Comparison of ENCODE assay signal across 9 cellular contexts in genomic region chr11:73306977-73307322, GRCh38. TPM values are rescaled to one million over a fixed set of nuclear protein-coding genes. Genes with fewer than 3 reads are reported as not detected.
A peak's percentile ranks its signal among the peaks of the same experiment; 100 is the strongest.
DNase-seq lines count a peak whose midpoint lies in the region; ATAC-seq, FAIRE-seq and TF ChIP-seq lines count a peak whose summit lies in the region.
"Had no signal": no experiment of that assay in that cellular context is flagged by ENCODE, and none has a peak within 500 bp of the region (broad histone marks: within the 10 kb centered on the region; RNA-seq: fewer than 3 reads in every experiment).

No MANE protein-coding gene starts in this region.

- peaks cover 3% of the 10 kb centered on the region; the same call in 1 of the 2 replicates for H3K79me1 ChIP-seq in H1 (ENCODE audit: low read depth, low read length)

- no peak overlapping the region for H2AK5ac ChIP-seq in H1 (ENCODE audit: low read depth, low read length)

- no peak overlapping the region for H3K23ac ChIP-seq in H1 (ENCODE audit: insufficient read length)

- H3K4me2 ChIP-seq in H1 (ENCODE audit: insufficient read depth in 1 of 2, low read depth in 2 of 2, low read length in 2 of 2), result peak overlapping the region; percentile 37 to 83

- no peak overlapping the region; the same call in 1 of the 2 replicates for H2BK20ac ChIP-seq in H1 (ENCODE audit: low read length)

- no peak for TF ChIP-seq RAD21 in H1 (IDR thresholded peaks at IDR 0.05 in 1 of 2, conservative IDR thresholded peaks at IDR 0.05 in 1 of 2; ENCODE audit: low read depth in 2 of 2, low read length in 2 of 2)

- TF ChIP-seq CTCF in H1 (IDR thresholded peaks at IDR 0.05; ENCODE audit: control extremely low read depth in 1 of 3, insufficient read depth in 1 of 3, low read depth in 1 of 3, low read length in 3 of 3), result no peak

- TF ChIP-seq POLR2A in H1 (IDR thresholded peaks at IDR 0.05; ENCODE audit: control extremely low read depth in 1 of 2, low read depth in 2 of 2, low read length in 2 of 2), result no peak

- peaks cover 7 to 20% of the 10 kb centered on the region in 2 donors for H3K27me3 Mint-ChIP-seq in CD4-positive, alpha-beta memory T cell

- H4K8ac ChIP-seq in H1 (ENCODE audit: extremely low read depth, insufficient read depth, low read length), result no peak overlapping the region; the same call in 1 of the 2 replicates

- H3K4ac ChIP-seq in H1 (replicated peaks; ENCODE audit: insufficient read length, low read depth, low read length), result no peak overlapping the region

- H3K18ac ChIP-seq in H1 (ENCODE audit: extremely low read depth, low read length), result peak overlapping the region; percentile 7; the same call in 1 of the 2 replicates

- H3K36me3 Mint-ChIP-seq in CD4-positive, alpha-beta memory T cell, result no peaks in the 10 kb centered on the region

- intact Hi-C loops in CD4-positive, alpha-beta memory T cell (cut with micrococcal nuclease), result loop anchor here (1.0 to 2.0 kb wide), 3 partner anchors 28 to 354 kb away; no protein-coding TSS in a partner anchor

- peak in 1 of 2 experiments; percentile 61; a peak in 1 of 3 replicates for TF ChIP-seq EP300 in H1 (IDR thresholded peaks at IDR 0.05; ENCODE audit: borderline replicate concordance in 1 of 2, low read depth in 2 of 2, low read length in 2 of 2)

- ATAC-seq in HG03196 (IDR thresholded peaks at IDR 0.05; ENCODE audit: unreplicated experiment) (no peak), HG03108 (IDR thresholded peaks at IDR 0.05; ENCODE audit: unreplicated experiment) (no peak)

- DNase-seq in CD4-positive, alpha-beta memory T cell, result no peak
- DNase-seq in NCI-H69 (lab: John Stamatoyannopoulos, UW), result peak; percentile 83
- DNase-seq in H1 (ENCODE audit: low read depth in 1 of 2, low spot score in 2 of 2), result no peak
- DNase-seq in NCI-H526 (lab: John Stamatoyannopoulos, UW), result no peak
- no peak for DNase-seq in GF-D8 (lab: John Stamatoyannopoulos, UW)

- no peak overlapping the region for H4K5ac ChIP-seq in H1 (ENCODE audit: insufficient read length, low read depth, low read length)

- no peaks in the 10 kb centered on the region for H3K36me3 ChIP-seq in CD4-positive, alpha-beta memory T cell (ENCODE audit: insufficient read depth, low read length)
- H3K36me3 ChIP-seq in H1 (ENCODE audit: control insufficient read depth in 2 of 4, insufficient read depth in 4 of 4, low read length in 3 of 4) (no peaks in the 10 kb centered on the region), neuron (ENCODE audit: insufficient read depth, low read length) (peaks cover 5% of the 10 kb centered on the region)

- FAIRE-seq in H1 (lab: Jason Lieb, UNC), result no peak

- H4K20me1 ChIP-seq in H1 (replicated peaks in 1 of 2; ENCODE audit: control insufficient read depth in 1 of 2, insufficient read depth in 2 of 2, low read length in 2 of 2), result peaks cover 10 to 20% of the 10 kb centered on the region in 2 experiments

- H3K4me3 ChIP-seq in CD4-positive, alpha-beta memory T cell (ENCODE audit: low read length in 2 of 2), result peak overlapping the region in 1 of 2 donors; percentile 58
- H3K4me3 ChIP-seq in H1 (ENCODE audit: extremely low read depth in 1 of 4, insufficient read depth in 2 of 4, low read depth in 3 of 4, low read length in 4 of 4) (peak overlapping the region; percentile 11 to 56 (median 39); a peak in 7 of 8 replicates), neuron (ENCODE audit: low read length) (peak overlapping the region; percentile 45)

- H3K9me3 Mint-ChIP-seq in CD4-positive, alpha-beta memory T cell, result no peaks in the 10 kb centered on the region

- 0 out of 2 replicates have a peak overlapping the region, but pooled peaks have one; percentile 55 for H2BK15ac ChIP-seq in H1 (ENCODE audit: low read length)

- H3K14ac ChIP-seq in H1 (ENCODE audit: insufficient read length), result no peak overlapping the region

- H2AFZ ChIP-seq in H1 (ENCODE audit: low read length), result peak overlapping the region; percentile 73; the same call in 1 of the 2 replicates
- H2AFZ ChIP-seq in neuron (ENCODE audit: low read depth, low read length), result peak overlapping the region; percentile 60

- H3K56ac ChIP-seq in H1 (replicated peaks; ENCODE audit: insufficient read length, low read depth, low read length), result no peak overlapping the region

- peaks cover 18% of the 10 kb centered on the region for H3K23me2 ChIP-seq in H1 (ENCODE audit: low read depth, low read length)

- peak overlapping the region; percentile 6 for H4K91ac ChIP-seq in H1 (replicated peaks; ENCODE audit: insufficient read length, low read length)

- H3K27ac Mint-ChIP-seq in CD4-positive, alpha-beta memory T cell, result peak overlapping the region in 5 of 7 donors; percentile 10 to 88 (median 55)

- H3K9ac ChIP-seq in H1 (replicated peaks in 1 of 4; ENCODE audit: extremely low read depth in 1 of 4, low read depth in 3 of 4, low read length in 3 of 4), result peak overlapping the region in 2 of 4 experiments; percentile 9 to 23; a peak in 4 of 7 replicates

- WGBS in H1 (ENCODE audit: extremely low coverage in 1 of 2, insufficient coverage in 1 of 2, insufficient read length in 1 of 2, insufficient replicate concordance in 2 of 2, low coverage in 1 of 2, low lambda C conversion rate in 2 of 2, missing lambda C conversion rate in 1 of 2), 2 experiments, result 10% methylated on average over 18 of the region's 18 CpGs; no CpG with 5 or more reads in 1 of the 2 experiments

- peaks cover 8% of the 10 kb centered on the region for H3K4me1 ChIP-seq in CD4-positive, alpha-beta memory T cell (ENCODE audit: insufficient read depth, low read length)
- H3K4me1 ChIP-seq in H1 (replicated peaks in 1 of 4; ENCODE audit: control insufficient read depth in 3 of 4, insufficient read depth in 4 of 4, low read length in 3 of 4) (peaks cover 3 to 20% (median 7%) of the 10 kb centered on the region in 4 experiments; a peak in 6 of 7 replicates), neuron (ENCODE audit: insufficient read depth, low read length) (peaks cover 38% of the 10 kb centered on the region)

- H2BK120ac ChIP-seq in H1 (replicated peaks; ENCODE audit: low read depth, low read length), result no peak overlapping the region

- H3K27me3 ChIP-seq in CD4-positive, alpha-beta memory T cell (ENCODE audit: insufficient read depth, low read length), result no peaks in the 10 kb centered on the region
- H3K27me3 ChIP-seq in H1 (replicated peaks in 1 of 4; ENCODE audit: control insufficient read depth in 3 of 4, extremely low read depth in 1 of 4, insufficient read depth in 3 of 4, low read length in 3 of 4) (peaks cover 0 to 39% (median 27%) of the 10 kb centered on the region in 4 experiments; a peak in 6 of 7 replicates), neuron (ENCODE audit: insufficient read depth, low read length) (no peaks in the 10 kb centered on the region)

- CTCF ChIA-PET in CD4-positive, alpha-beta memory T cell (lab: Charles Lee; ENCODE audit: partially characterized antibody), result interaction anchor here (0.6 to 7.3 kb wide), 22 partner anchors 9 to 355 kb away, joined by 3 to 110 read pairs (median 4); no protein-coding TSS in a partner anchor
- CTCF ChIA-PET in H1 (lab: Charles Lee; ENCODE audit: partially characterized antibody), result interaction anchor here (0.6 to 25.1 kb wide), 24 partner anchors 8 to 560 kb away, joined by 3 to 383 read pairs (median 5); no protein-coding TSS in a partner anchor

- H3K9me3 ChIP-seq in CD4-positive, alpha-beta memory T cell (ENCODE audit: control insufficient read depth in 1 of 2, low read length in 2 of 2), result no peaks in the 10 kb centered on the region
- H3K9me3 ChIP-seq in H1 (ENCODE audit: insufficient read depth in 2 of 2, low read depth in 1 of 2, low read length in 1 of 2) (no peaks in the 10 kb centered on the region), neuron (ENCODE audit: low read length) (peaks cover 1% of the 10 kb centered on the region)

- H2BK12ac ChIP-seq in H1 (ENCODE audit: low read depth, low read length), result 0 out of 2 replicates have a peak overlapping the region, but pooled peaks have one; percentile 60

- H3K27ac ChIP-seq in CD4-positive, alpha-beta memory T cell (ENCODE audit: low read depth, low read length), result no peak overlapping the region
- 0 out of 2 replicates have a peak overlapping the region, but pooled peaks have one; percentile 32 for H3K27ac ChIP-seq in H1 (ENCODE audit: low read depth, low read length)

- POLR2A ChIA-PET in CD4-positive, alpha-beta memory T cell (lab: Charles Lee; ENCODE audit: partially characterized antibody), result interaction anchor here (1.1 kb wide), 1 partner anchor 24 kb away, joined by 4 read pairs; no protein-coding TSS in a partner anchor
- POLR2A ChIA-PET in H1 (lab: Charles Lee; ENCODE audit: partially characterized antibody), result interaction anchor here (0.6 to 7.8 kb wide), 4 partner anchors 9 to 84 kb away, joined by 3 to 91 read pairs (median 16); no protein-coding TSS in a partner anchor

- H3K4me3 Mint-ChIP-seq in CD4-positive, alpha-beta memory T cell, result peak overlapping the region; percentile 84 to 96 (median 94)

- peaks cover 6 to 16% (median 11%) of the 10 kb centered on the region in 4 donors for H3K4me1 Mint-ChIP-seq in CD4-positive, alpha-beta memory T cell

- no peaks in the 10 kb centered on the region for H3K79me2 ChIP-seq in H1 (ENCODE audit: control insufficient read depth in 1 of 2, insufficient read depth in 2 of 2, low read length in 2 of 2)

- 0 out of 2 replicates have a peak overlapping the region, but pooled peaks have one; percentile 54 for H2BK5ac ChIP-seq in H1 (ENCODE audit: low read depth, low read length)

TF ChIP-seq in H1, 55 proteins besides CTCF, POLR2A, EP300 and RAD21 (continues in another document):
- no peak for TF ChIP-seq GTF2F1 (IDR thresholded peaks at IDR 0.05; ENCODE audit: borderline replicate concordance, low read depth, low read length)

RNA-seq across cellular contexts. Expression of gene ARHGEF17, which starts 1.1 kb away (rescaled TPM):
- under 1 TPM in 1 of 2 experiments, not detected in 1; 0.23 TPM for total RNA-seq in CD4-positive, alpha-beta memory T cell
- polyA plus RNA-seq in CD4-positive, alpha-beta memory T cell, result not detected
- 12.9 and 14.6 TPM in 2 replicates for total RNA-seq in H1 (2021; fragmentation: NEBNext Ultra II Directional; extraction: Animal tissue kit (Norgen Biotek cat#: 25700))
- 11.3 and 23.4 TPM in 2 replicates for polyA plus RNA-seq in H1 (2011; rRNA removed)
- 12.4 TPM for polyA plus RNA-seq in H1 (2011; cell fraction: cytosol; rRNA removed)
- polyA plus RNA-seq in H1 (2011; cell fraction: nucleus; rRNA removed), result 65.2 TPM
- 5.6 to 10.8 TPM (median 10.0 TPM) in 4 replicates for polyA plus RNA-seq in H1 (2012, experiment 1 of 2)
- 7.7 TPM for polyA plus RNA-seq in H1 (2012, experiment 2 of 2)
- 5.6 TPM for polyA plus RNA-seq in H1 (2013, experiment 1 of 2)
- 5.2 TPM for polyA plus RNA-seq in H1 (2013, experiment 2 of 2)
- polyA minus RNA-seq in H1 (2011; rRNA and poly(A)+ RNA removed), result 15.5 and 17.0 TPM in 2 replicates
- 26.9 TPM for polyA minus RNA-seq in H1 (2011; cell fraction: cytosol; rRNA and poly(A)+ RNA removed)
- polyA minus RNA-seq in H1 (2011; cell fraction: nucleus; rRNA and poly(A)+ RNA removed), result 34.7 TPM
- total RNA-seq: T-helper 1 cell treated with Interleukin-12 subunit alpha and Interleukin-12 subunit beta and Interleukin-4 antibody, amounts not matched to agents 30 ng/mL and 1 ng/mL, for 36 hours had no signal

RNA-seq across cellular contexts. Expression of gene P2RY6, which starts 34.8 kb away (rescaled TPM):
- total RNA-seq in CD4-positive, alpha-beta memory T cell, result under 1 TPM; 0.61 to 0.87 TPM
- polyA plus RNA-seq in CD4-positive, alpha-beta memory T cell, result not detected
- not detected in 2 replicates for total RNA-seq in H1 (2021; fragmentation: NEBNext Ultra II Directional; extraction: Animal tissue kit (Norgen Biotek cat#: 25700))
- 0.15 and 0.20 TPM in 2 replicates for polyA plus RNA-seq in H1 (2011; rRNA removed)
- 0.26 TPM for polyA plus RNA-seq in H1 (2011; cell fraction: cytosol; rRNA removed)
- polyA plus RNA-seq in H1 (2011; cell fraction: nucleus; rRNA removed), result 0.13 TPM
- 0.09 to 0.11 TPM in 2 of 4 replicates, not detected in the others for polyA plus RNA-seq in H1 (2012, experiment 1 of 2)
- polyA plus RNA-seq in H1 (2012, experiment 2 of 2), result not detected
- polyA plus RNA-seq in H1 (2013, experiment 1 of 2), result 0.18 TPM
- polyA plus RNA-seq in H1 (2013, experiment 2 of 2), result 0.07 TPM
- 0.17 and 0.32 TPM in 2 replicates for polyA minus RNA-seq in H1 (2011; rRNA and poly(A)+ RNA removed)
- not detected for polyA minus RNA-seq in H1 (2011; cell fraction: cytosol; rRNA and poly(A)+ RNA removed)
- polyA minus RNA-seq in H1 (2011; cell fraction: nucleus; rRNA and poly(A)+ RNA removed), result not detected
- total RNA-seq: T-helper 1 cell treated with Interleukin-12 subunit alpha and Interleukin-12 subunit beta and Interleukin-4 antibody, amounts not matched to agents 30 ng/mL and 1 ng/mL, for 36 hours had no signal

Comparison
In these comparisons a context has a peak if more than half of its experiments do, and no peak if none do; other contexts are left out.
1. RNA of gene ARHGEF17, which starts 1.1 kb away (total RNA-seq): 12.9 to 14.6 TPM in H1; 0.23 TPM in CD4-positive, alpha-beta memory T cell; every median in the first group is over 10 times any median in the second.